29 cellular contexts compared by ENCODE assay signal in the genomic region with DNA sequence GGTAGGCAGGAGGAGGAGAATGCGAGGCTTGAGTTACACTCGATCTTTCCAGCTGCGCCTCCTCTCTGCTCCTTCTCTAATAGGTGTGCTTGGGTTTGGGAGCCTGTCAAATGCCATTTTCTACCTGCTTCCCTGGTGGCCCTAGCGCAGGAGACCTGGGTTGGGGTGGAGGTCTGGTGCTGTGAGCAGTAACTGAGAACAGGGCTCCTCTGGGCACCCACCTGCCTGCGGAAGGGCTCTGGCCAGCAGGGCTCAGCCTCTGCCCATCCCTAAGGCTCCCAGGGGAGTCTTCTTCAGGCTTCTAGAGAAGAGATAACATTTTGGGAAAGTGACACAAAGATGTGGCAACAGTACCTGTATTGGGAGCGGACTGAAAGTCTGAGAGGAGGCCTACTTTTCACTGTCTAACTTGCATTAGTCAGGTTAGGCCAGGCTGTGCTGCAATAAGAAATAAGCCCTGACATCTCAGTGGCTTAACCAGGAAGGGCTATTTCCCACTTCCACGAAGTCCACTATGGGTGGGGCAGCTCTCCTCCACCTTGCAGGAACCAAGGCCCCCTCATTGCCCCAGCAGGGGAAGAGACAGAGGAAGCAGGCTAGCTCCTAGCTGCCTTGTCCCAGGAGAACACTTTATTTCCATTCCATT. TPM values are rescaled to one million over a fixed set of nuclear protein-coding genes. Genes with fewer than 3 reads are reported as not detected.
"Had no signal": no experiment of that assay in that cellular context is flagged by ENCODE, and none has a peak within 500 bp of the region (broad histone marks: within the 10 kb centered on the region; RNA-seq: fewer than 3 reads in every experiment).

No MANE protein-coding gene starts in this region.

- H3K27ac ChIP-seq: adrenal gland, Peyer's patch, RWPE1, SJCRH30 had no signal

- H3K27me3 ChIP-seq: adrenal gland, Peyer's patch, SJCRH30 had no signal

- H3K9me3 Mint-ChIP-seq: activated naive CD8-positive, alpha-beta T cell treated with anti-CD3 and anti-CD28 coated beads, Interleukin-2, amount 10 ng/mL, durations not matched to agents 7 days and 5 days; T-helper 1 cell treated with Interleukin-12 subunit alpha and Interleukin-12 subunit beta and Interleukin-4 antibody, amounts not matched to agents 30 μg/mL and 1 μg/mL, for 36 hours; WTC11 had no signal

- H3K4me1 ChIP-seq: adrenal gland, SJCRH30 had no signal

- DNase-seq: activated CD4-positive, alpha-beta T cell treated with anti-CD3 and anti-CD28 coated beads for 48 hours; activated CD4-positive, alpha-beta T cell treated with anti-CD3 and anti-CD28 coated beads, Interleukin-2, amount 50 U/mL, for 4 hours; activated CD4-positive, CD25-positive, alpha-beta regulatory T cell treated with anti-CD3 and anti-CD28 coated beads, Interleukin-2, amount 50 U/mL, for 72 hours; activated CD8-positive, alpha-beta memory T cell treated with anti-CD3 and anti-CD28 coated beads, Interleukin-2, amount 50 U/mL, for 48 hours; activated CD8-positive, alpha-beta T cell treated with anti-CD3 and anti-CD28 coated beads, Interleukin-2, amount 10 ng/mL, durations not matched to agents 7 days and 5 days; activated naive CD4-positive, alpha-beta T cell treated with anti-CD3 and anti-CD28 coated beads, Interleukin-2, amount 50 U/mL, for 16 hours; activated naive CD8-positive, alpha-beta T cell treated with anti-CD3 and anti-CD28 coated beads, Interleukin-2, amount 10 ng/mL, durations not matched to agents 7 days and 5 days; activated T-cell treated with anti-CD3 and anti-CD28 coated beads, Interleukin-2, amount 50 U/mL, for 1 hour; adrenal gland; anterior cingulate cortex; central memory CD4-positive, alpha-beta T cell; Kasumi-1; NCI-H146; NCI-H187 treated with DMSO at 0.1 percent for 48 hours; NCI-H2107; NCI-H2171 treated with DMSO at 0.1 percent for 48 hours; NCI-H226; NCI-H510A; NCI-H526 treated with DMSO at 0.1 percent for 48 hours; NCI-H82; Peyer's patch; Right ventricle myocardium superior; SJCRH30 had no signal

- H3K4me3 ChIP-seq: adrenal gland, Peyer's patch, SJCRH30 had no signal

- ATAC-seq: activated CD8-positive, alpha-beta T cell treated with anti-CD3 and anti-CD28 coated beads, Interleukin-2, amount 10 ng/mL, durations not matched to agents 7 days and 5 days; SK-N-SH treated with all-trans-retinoic acid at 6 μM for 48 hours; WTC11 had no signal

- H3K4me3 Mint-ChIP-seq: activated CD8-positive, alpha-beta T cell treated with anti-CD3 and anti-CD28 coated beads, Interleukin-2, amount 10 ng/mL, durations not matched to agents 7 days and 5 days; activated naive CD8-positive, alpha-beta T cell treated with anti-CD3 and anti-CD28 coated beads, Interleukin-2, amount 10 ng/mL, durations not matched to agents 7 days and 5 days; T-helper 1 cell treated with Interleukin-12 subunit alpha and Interleukin-12 subunit beta and Interleukin-4 antibody, amounts not matched to agents 30 μg/mL and 1 μg/mL, for 36 hours; WTC11 had no signal

- H3K27ac Mint-ChIP-seq: activated CD8-positive, alpha-beta T cell treated with anti-CD3 and anti-CD28 coated beads, Interleukin-2, amount 10 ng/mL, durations not matched to agents 7 days and 5 days; activated naive CD8-positive, alpha-beta T cell treated with anti-CD3 and anti-CD28 coated beads, Interleukin-2, amount 10 ng/mL, durations not matched to agents 7 days and 5 days; T-helper 1 cell treated with Interleukin-12 subunit alpha and Interleukin-12 subunit beta and Interleukin-4 antibody, amounts not matched to agents 30 μg/mL and 1 μg/mL, for 36 hours; WTC11 had no signal

- H3K36me3 Mint-ChIP-seq: activated naive CD8-positive, alpha-beta T cell treated with anti-CD3 and anti-CD28 coated beads, Interleukin-2, amount 10 ng/mL, durations not matched to agents 7 days and 5 days; WTC11 had no signal

- H3K9me3 ChIP-seq: adrenal gland, Peyer's patch, SJCRH30 had no signal

- H3K36me3 ChIP-seq: adrenal gland, Peyer's patch, SJCRH30 had no signal

- H3K4me1 Mint-ChIP-seq: WTC11 had no signal

RNA-seq across cellular contexts. Expression of a gene that starts 21.0 kb away (rescaled TPM):
- total RNA-seq: activated CD8-positive, alpha-beta T cell treated with anti-CD3 and anti-CD28 coated beads, Interleukin-2, amount 10 ng/mL, durations not matched to agents 7 days and 5 days; activated naive CD8-positive, alpha-beta T cell treated with anti-CD3 and anti-CD28 coated beads, Interleukin-2, amount 10 ng/mL, durations not matched to agents 7 days and 5 days; adrenal gland; chondrocyte; OCI-LY7; Right ventricle myocardium superior; SJCRH30 had no signal
- polyA plus RNA-seq: adrenal gland had no signal
